ENCODE assay signal across 1 cellular context in genomic region chr7:7566651-7567611, GRCh38.
TF ChIP-seq lines count a peak whose summit lies in the region.

Gene MIOS, plus strand, starts transcription at chr7:7566884. Its CDS starts 5,592 bp downstream, at chr7:7572476.

TF ChIP-seq in HepG2, 621 proteins besides CTCF, POLR2A, EP300 and RAD21 (continued from another document and continues in another):
- TF ChIP-seq, protein P1, sequence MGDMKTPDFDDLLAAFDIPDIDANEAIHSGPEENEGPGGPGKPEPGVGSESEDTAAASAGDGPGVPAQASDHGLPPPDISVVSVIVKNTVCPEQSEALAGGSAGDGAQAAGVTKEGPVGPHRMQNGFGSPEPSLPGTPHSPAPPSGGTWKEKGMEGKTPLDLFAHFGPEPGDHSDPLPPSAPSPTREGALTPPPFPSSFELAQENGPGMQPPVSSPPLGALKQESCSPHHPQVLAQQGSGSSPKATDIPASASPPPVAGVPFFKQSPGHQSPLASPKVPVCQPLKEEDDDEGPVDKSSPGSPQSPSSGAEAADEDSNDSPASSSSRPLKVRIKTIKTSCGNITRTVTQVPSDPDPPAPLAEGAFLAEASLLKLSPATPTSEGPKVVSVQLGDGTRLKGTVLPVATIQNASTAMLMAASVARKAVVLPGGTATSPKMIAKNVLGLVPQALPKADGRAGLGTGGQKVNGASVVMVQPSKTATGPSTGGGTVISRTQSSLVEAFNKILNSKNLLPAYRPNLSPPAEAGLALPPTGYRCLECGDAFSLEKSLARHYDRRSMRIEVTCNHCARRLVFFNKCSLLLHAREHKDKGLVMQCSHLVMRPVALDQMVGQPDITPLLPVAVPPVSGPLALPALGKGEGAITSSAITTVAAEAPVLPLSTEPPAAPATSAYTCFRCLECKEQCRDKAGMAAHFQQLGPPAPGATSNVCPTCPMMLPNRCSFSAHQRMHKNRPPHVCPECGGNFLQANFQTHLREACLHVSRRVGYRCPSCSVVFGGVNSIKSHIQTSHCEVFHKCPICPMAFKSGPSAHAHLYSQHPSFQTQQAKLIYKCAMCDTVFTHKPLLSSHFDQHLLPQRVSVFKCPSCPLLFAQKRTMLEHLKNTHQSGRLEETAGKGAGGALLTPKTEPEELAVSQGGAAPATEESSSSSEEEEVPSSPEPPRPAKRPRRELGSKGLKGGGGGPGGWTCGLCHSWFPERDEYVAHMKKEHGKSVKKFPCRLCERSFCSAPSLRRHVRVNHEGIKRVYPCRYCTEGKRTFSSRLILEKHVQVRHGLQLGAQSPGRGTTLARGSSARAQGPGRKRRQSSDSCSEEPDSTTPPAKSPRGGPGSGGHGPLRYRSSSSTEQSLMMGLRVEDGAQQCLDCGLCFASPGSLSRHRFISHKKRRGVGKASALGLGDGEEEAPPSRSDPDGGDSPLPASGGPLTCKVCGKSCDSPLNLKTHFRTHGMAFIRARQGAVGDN (CRISPR knock-in tag; IDR thresholded peaks at IDR 0.05): peak; percentile 73
- TF ChIP-seq SMARCE1 (IDR thresholded peaks at IDR 0.05; ENCODE audit: borderline replicate concordance): no peak
- TF ChIP-seq HOXA3 (CRISPR knock-in tag; IDR thresholded peaks at IDR 0.05): peak; percentile 98
- no peak for TF ChIP-seq CC2D1A (CRISPR knock-in tag; IDR thresholded peaks at IDR 0.05)
- TF ChIP-seq, protein P2, sequence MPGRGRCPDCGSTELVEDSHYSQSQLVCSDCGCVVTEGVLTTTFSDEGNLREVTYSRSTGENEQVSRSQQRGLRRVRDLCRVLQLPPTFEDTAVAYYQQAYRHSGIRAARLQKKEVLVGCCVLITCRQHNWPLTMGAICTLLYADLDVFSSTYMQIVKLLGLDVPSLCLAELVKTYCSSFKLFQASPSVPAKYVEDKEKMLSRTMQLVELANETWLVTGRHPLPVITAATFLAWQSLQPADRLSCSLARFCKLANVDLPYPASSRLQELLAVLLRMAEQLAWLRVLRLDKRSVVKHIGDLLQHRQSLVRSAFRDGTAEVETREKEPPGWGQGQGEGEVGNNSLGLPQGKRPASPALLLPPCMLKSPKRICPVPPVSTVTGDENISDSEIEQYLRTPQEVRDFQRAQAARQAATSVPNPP (CRISPR knock-in tag; IDR thresholded peaks at IDR 0.05): peak; percentile 86
- TF ChIP-seq, protein P3, sequence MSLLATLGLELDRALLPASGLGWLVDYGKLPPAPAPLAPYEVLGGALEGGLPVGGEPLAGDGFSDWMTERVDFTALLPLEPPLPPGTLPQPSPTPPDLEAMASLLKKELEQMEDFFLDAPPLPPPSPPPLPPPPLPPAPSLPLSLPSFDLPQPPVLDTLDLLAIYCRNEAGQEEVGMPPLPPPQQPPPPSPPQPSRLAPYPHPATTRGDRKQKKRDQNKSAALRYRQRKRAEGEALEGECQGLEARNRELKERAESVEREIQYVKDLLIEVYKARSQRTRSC (CRISPR knock-in tag; IDR thresholded peaks at IDR 0.05; ENCODE audit: low read depth): no peak
- TF ChIP-seq ONECUT2 (CRISPR knock-in tag; IDR thresholded peaks at IDR 0.05): no peak
- TF ChIP-seq CHCHD3 (CRISPR knock-in tag; IDR thresholded peaks at IDR 0.05): 0 out of 2 replicates have a peak, but pooled peaks have one; percentile 46
- peak; percentile 49; the same call in 1 of the 2 replicates for TF ChIP-seq GABPA (IDR thresholded peaks at IDR 0.05; ENCODE audit: low read depth, low read length)
- peak; percentile 24; the same call in 1 of the 2 replicates for TF ChIP-seq GABPA (CRISPR knock-in tag; IDR thresholded peaks at IDR 0.05; ENCODE audit: low read depth)
- peak; percentile 62; the same call in 1 of the 2 replicates for TF ChIP-seq ZNF770 (CRISPR knock-in tag; IDR thresholded peaks at IDR 0.05)
- no peak for TF ChIP-seq GATAD2A (CRISPR knock-in tag; IDR thresholded peaks at IDR 0.05)
- TF ChIP-seq, protein P4, sequence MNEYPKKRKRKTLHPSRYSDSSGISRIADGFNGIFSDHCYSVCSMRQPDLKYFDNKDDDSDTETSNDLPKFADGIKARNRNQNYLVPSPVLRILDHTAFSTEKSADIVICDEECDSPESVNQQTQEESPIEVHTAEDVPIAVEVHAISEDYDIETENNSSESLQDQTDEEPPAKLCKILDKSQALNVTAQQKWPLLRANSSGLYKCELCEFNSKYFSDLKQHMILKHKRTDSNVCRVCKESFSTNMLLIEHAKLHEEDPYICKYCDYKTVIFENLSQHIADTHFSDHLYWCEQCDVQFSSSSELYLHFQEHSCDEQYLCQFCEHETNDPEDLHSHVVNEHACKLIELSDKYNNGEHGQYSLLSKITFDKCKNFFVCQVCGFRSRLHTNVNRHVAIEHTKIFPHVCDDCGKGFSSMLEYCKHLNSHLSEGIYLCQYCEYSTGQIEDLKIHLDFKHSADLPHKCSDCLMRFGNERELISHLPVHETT (CRISPR knock-in tag; conservative IDR thresholded peaks at IDR 0.05): peak; percentile 38; the same call in 1 of the 2 replicates
- no peak for TF ChIP-seq MNT (IDR thresholded peaks at IDR 0.05)
- TF ChIP-seq SP4 (CRISPR knock-in tag; IDR thresholded peaks at IDR 0.05): peak; percentile 90
- TF ChIP-seq ADNP (CRISPR knock-in tag; IDR thresholded peaks at IDR 0.05): no peak
- TF ChIP-seq KDM5A (IDR thresholded peaks at IDR 0.05; ENCODE audit: borderline replicate concordance, low read length): peak; percentile 35; the same call in 1 of the 2 replicates
- peak; percentile 76; the same call in 1 of the 2 replicates for TF ChIP-seq HES4 (CRISPR knock-in tag; IDR thresholded peaks at IDR 0.05; ENCODE audit: borderline replicate concordance)
- TF ChIP-seq ZNF367 (CRISPR knock-in tag; IDR thresholded peaks at IDR 0.05; ENCODE audit: borderline replicate concordance): no peak
- TF ChIP-seq TAF1 (CRISPR knock-in tag; IDR thresholded peaks at IDR 0.05): peak; percentile 47
- no peak for TF ChIP-seq TARDBP (CRISPR knock-in tag; IDR thresholded peaks at IDR 0.05)
- peak; percentile 59; the same call in 1 of the 2 replicates for TF ChIP-seq ETV5 (CRISPR knock-in tag; IDR thresholded peaks at IDR 0.05; ENCODE audit: borderline replicate concordance)
- TF ChIP-seq CCDC6 (CRISPR knock-in tag; IDR thresholded peaks at IDR 0.05): peak; percentile 97; the same call in 1 of the 2 replicates
- TF ChIP-seq ZSCAN20 (CRISPR knock-in tag; IDR thresholded peaks at IDR 0.05; ENCODE audit: borderline replicate concordance): peak; percentile 30; the same call in 1 of the 2 replicates
- no peak for TF ChIP-seq ZSCAN9 (CRISPR knock-in tag; IDR thresholded peaks at IDR 0.05; ENCODE audit: borderline replicate concordance)
- TF ChIP-seq, protein P5, sequence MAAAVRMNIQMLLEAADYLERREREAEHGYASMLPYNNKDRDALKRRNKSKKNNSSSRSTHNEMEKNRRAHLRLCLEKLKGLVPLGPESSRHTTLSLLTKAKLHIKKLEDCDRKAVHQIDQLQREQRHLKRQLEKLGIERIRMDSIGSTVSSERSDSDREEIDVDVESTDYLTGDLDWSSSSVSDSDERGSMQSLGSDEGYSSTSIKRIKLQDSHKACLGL (CRISPR knock-in tag; IDR thresholded peaks at IDR 0.05): no peak
- 0 out of 2 replicates have a peak, but pooled peaks have one; percentile 21 for TF ChIP-seq HNF4G (IDR thresholded peaks at IDR 0.05; ENCODE audit: borderline replicate concordance, low read depth, low read length)
- TF ChIP-seq HNF4G (CRISPR knock-in tag; IDR thresholded peaks at IDR 0.05; ENCODE audit: borderline replicate concordance, low read depth): no peak
- TF ChIP-seq TFDP1 (CRISPR knock-in tag; IDR thresholded peaks at IDR 0.05; ENCODE audit: borderline replicate concordance): peak; percentile 21; the same call in 1 of the 2 replicates
- no peak for TF ChIP-seq ZNF720 (CRISPR knock-in tag; IDR thresholded peaks at IDR 0.05)
- TF ChIP-seq NR2F2 (IDR thresholded peaks at IDR 0.05; ENCODE audit: borderline replicate concordance, low read depth): no peak
- TF ChIP-seq ZNF274 (CRISPR knock-in tag; IDR thresholded peaks at IDR 0.05): no peak
- no peak; the same call in 1 of the 2 replicates for TF ChIP-seq SALL2 (CRISPR knock-in tag; IDR thresholded peaks at IDR 0.05)
- TF ChIP-seq, protein P6, sequence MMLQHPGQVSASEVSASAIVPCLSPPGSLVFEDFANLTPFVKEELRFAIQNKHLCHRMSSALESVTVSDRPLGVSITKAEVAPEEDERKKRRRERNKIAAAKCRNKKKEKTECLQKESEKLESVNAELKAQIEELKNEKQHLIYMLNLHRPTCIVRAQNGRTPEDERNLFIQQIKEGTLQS (CRISPR knock-in tag; IDR thresholded peaks at IDR 0.05): 0 out of 2 replicates have a peak, but pooled peaks have one; percentile 29
- TF ChIP-seq, protein P7, sequence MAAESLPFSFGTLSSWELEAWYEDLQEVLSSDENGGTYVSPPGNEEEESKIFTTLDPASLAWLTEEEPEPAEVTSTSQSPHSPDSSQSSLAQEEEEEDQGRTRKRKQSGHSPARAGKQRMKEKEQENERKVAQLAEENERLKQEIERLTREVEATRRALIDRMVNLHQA (CRISPR knock-in tag; IDR thresholded peaks at IDR 0.05): no peak
- no peak for TF ChIP-seq AKNA (CRISPR knock-in tag; IDR thresholded peaks at IDR 0.05; ENCODE audit: borderline replicate concordance)
- TF ChIP-seq ZFP91 (CRISPR knock-in tag; IDR thresholded peaks at IDR 0.05; ENCODE audit: borderline replicate concordance): peak; percentile 63; the same call in 1 of the 2 replicates
- TF ChIP-seq YY1 (IDR thresholded peaks at IDR 0.05; ENCODE audit: insufficient read depth, insufficient replicate concordance, low read depth, low read length): peak; percentile 97
- TF ChIP-seq CREB1 (IDR thresholded peaks at IDR 0.05): no peak
- TF ChIP-seq CREB1 (CRISPR knock-in tag; IDR thresholded peaks at IDR 0.05): no peak
